ENCODE assay signal across 20 cellular contexts in the genomic region with DNA sequence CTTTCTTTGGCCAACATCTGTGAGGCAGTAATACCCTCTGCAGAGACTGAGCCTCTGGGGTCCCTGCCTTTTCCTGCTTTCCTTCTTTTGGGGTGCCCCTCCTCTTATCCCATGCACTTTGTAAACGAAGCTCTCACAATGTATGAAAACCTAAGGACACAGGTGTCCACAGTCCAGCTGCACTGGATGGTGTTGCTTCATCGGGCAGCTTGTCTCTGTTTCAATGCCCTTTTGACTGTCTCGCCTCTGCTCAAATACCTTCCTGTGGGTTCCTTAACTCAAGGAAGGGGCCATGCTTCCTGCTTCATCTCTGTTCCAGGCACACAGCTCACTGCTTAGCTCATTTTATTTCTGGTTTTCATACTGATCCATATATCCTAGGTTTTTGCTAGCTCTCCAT. TPM values are rescaled to one million over a fixed set of nuclear protein-coding genes. Genes with fewer than 3 reads are reported as not detected.
A peak's percentile ranks its signal among the peaks of the same experiment; 100 is the strongest.
DNase-seq lines count a peak whose midpoint lies in the region; ATAC-seq and TF ChIP-seq lines count a peak whose summit lies in the region.
"Had no signal": no experiment of that assay in that cellular context is flagged by ENCODE, and none has a peak within 500 bp of the region (broad histone marks: within the 10 kb centered on the region; RNA-seq: fewer than 3 reads in every experiment).

No MANE protein-coding gene starts in this region.

- peak overlapping the region; percentile 5 to 94 (median 82) for H3K27ac Mint-ChIP-seq in CD4-positive, CD25-positive, alpha-beta regulatory T cell
- peak overlapping the region; percentile 72 for H3K27ac Mint-ChIP-seq in CD8-positive, alpha-beta T cell
- H3K27ac Mint-ChIP-seq in activated naive CD8-positive, alpha-beta T cell treated with anti-CD3 and anti-CD28 coated beads, Interleukin-2, amount 10 ng/mL, durations not matched to agents 7 days and 5 days, result peak overlapping the region; percentile 40
- H3K27ac Mint-ChIP-seq in naive thymus-derived CD4-positive, alpha-beta T cell, result peak overlapping the region in 7 of 9 donors; percentile 25 to 85 (median 49)
- H3K27ac Mint-ChIP-seq: CD4-positive, alpha-beta T cell had no signal

- peaks cover 5% of the 10 kb centered on the region for H3K4me1 ChIP-seq in CD4-positive, CD25-positive, alpha-beta regulatory T cell (ENCODE audit: control insufficient read depth, insufficient read depth, low read length, poor library complexity, severe bottlenecking)
- peaks cover 1% of the 10 kb centered on the region for H3K4me1 ChIP-seq in CD8-positive, alpha-beta T cell (ENCODE audit: insufficient read depth, low read length)
- H3K4me1 ChIP-seq in naive thymus-derived CD4-positive, alpha-beta T cell (ENCODE audit: control insufficient read depth in 2 of 2, insufficient read depth in 2 of 2, low read length in 2 of 2), result no peaks in the 10 kb centered on the region
- peaks cover 1% of the 10 kb centered on the region for H3K4me1 ChIP-seq in psoas muscle
- H3K4me1 ChIP-seq: SJSA1 had no signal

- ATAC-seq in CD4-positive, CD25-positive, alpha-beta regulatory T cell (ENCODE audit: low read depth in 2 of 2), result no peak
- ATAC-seq in CD8-positive, alpha-beta T cell, result no peak
- ATAC-seq in activated naive CD8-positive, alpha-beta T cell treated with anti-CD3 and anti-CD28 coated beads, Interleukin-2, amount 10 ng/mL, durations not matched to agents 7 days and 5 days (ENCODE audit: low read depth), result no peak
- no peak for ATAC-seq in naive thymus-derived CD4-positive, alpha-beta T cell
- ATAC-seq in HG03039 (IDR thresholded peaks at IDR 0.05; ENCODE audit: unreplicated experiment) (no peak), psoas muscle (no peak), GM19467 (IDR thresholded peaks at IDR 0.05; ENCODE audit: unreplicated experiment) (no peak)

- no peak for DNase-seq in CD4-positive, CD25-positive, alpha-beta regulatory T cell
- no peak for DNase-seq in CD8-positive, alpha-beta T cell
- no peak for DNase-seq in activated naive CD8-positive, alpha-beta T cell treated with anti-CD3 and anti-CD28 coated beads, Interleukin-2, amount 10 ng/mL, durations not matched to agents 7 days and 5 days
- DNase-seq in naive thymus-derived CD4-positive, alpha-beta T cell, result no peak
- no peak for DNase-seq in psoas muscle
- DNase-seq: ACHN; CD4-positive, alpha-beta T cell; DMS79; GM23248; KG1; NCI-H1092; NCI-H146; NCI-H2081; NCI-H510A treated with DMSO at 0.1 percent for 48 hours; NCI-H82; PC-9 had no signal

- POLR2A ChIA-PET in CD8-positive, alpha-beta T cell (lab: Charles Lee), result no interaction called here
- POLR2A ChIA-PET in activated naive CD8-positive, alpha-beta T cell treated with anti-CD3 and anti-CD28 coated beads, Interleukin-2, amount 10 ng/mL, durations not matched to agents 7 days and 5 days (lab: Charles Lee), result interaction anchor here (0.6 to 1.3 kb wide), 3 partner anchors 9 to 1001 kb away, joined by 3 read pairs; partner anchors contain the start of gene LPCAT3
- POLR2A ChIA-PET in naive thymus-derived CD4-positive, alpha-beta T cell (lab: Charles Lee), result interaction anchor here (0.8 to 0.9 kb wide), 2 partner anchors 9 to 158 kb away, joined by 3 read pairs; no protein-coding TSS in a partner anchor

- no peak for TF ChIP-seq CTCF in CD8-positive, alpha-beta T cell (IDR thresholded peaks at IDR 0.05)
- no peak for TF ChIP-seq CTCF in psoas muscle (IDR thresholded peaks at IDR 0.05)

- intact Hi-C loops in CD8-positive, alpha-beta T cell (cut with DNase I, micrococcal nuclease), result no loop called here
- intact Hi-C loops in naive thymus-derived CD4-positive, alpha-beta T cell (cut with micrococcal nuclease), result no loop called here
- intact Hi-C loops in psoas muscle (cut with DNase I), result no loop called here

- H3K27ac ChIP-seq in CD4-positive, CD25-positive, alpha-beta regulatory T cell (ENCODE audit: insufficient read depth, low read length, poor library complexity, severe bottlenecking), result peak overlapping the region; percentile 11
- no peak overlapping the region for H3K27ac ChIP-seq in CD8-positive, alpha-beta T cell (ENCODE audit: low read depth, low read length)
- peak overlapping the region; percentile 1 for H3K27ac ChIP-seq in naive thymus-derived CD4-positive, alpha-beta T cell (ENCODE audit: low read depth, low read length)
- H3K27ac ChIP-seq in psoas muscle, result no peak overlapping the region
- H3K27ac ChIP-seq: GM23248, PC-9, SJSA1 had no signal

- CTCF ChIA-PET in CD8-positive, alpha-beta T cell (lab: Charles Lee), result interaction anchor here (0.8 to 1.7 kb wide), 7 partner anchors 9 to 233 kb away, joined by 3 to 6 read pairs (median 3); partner anchors contain the start of genes C1R and SPSB2
- CTCF ChIA-PET in naive thymus-derived CD4-positive, alpha-beta T cell (lab: Charles Lee), result interaction anchor here (1.7 kb wide), 1 partner anchor 9 kb away, joined by 7 read pairs; no protein-coding TSS in a partner anchor

- peaks cover 32% of the 10 kb centered on the region for H3K36me3 ChIP-seq in CD4-positive, CD25-positive, alpha-beta regulatory T cell (ENCODE audit: control insufficient read depth, insufficient read depth, low read length)
- peaks cover 3% of the 10 kb centered on the region for H3K36me3 ChIP-seq in CD8-positive, alpha-beta T cell (ENCODE audit: insufficient read depth, low read length)
- H3K36me3 ChIP-seq in naive thymus-derived CD4-positive, alpha-beta T cell (ENCODE audit: control insufficient read depth in 2 of 3, insufficient read depth in 3 of 3, low read length in 3 of 3), result peaks cover 0 to 23% (median 3%) of the 10 kb centered on the region in 3 experiments
- H3K36me3 ChIP-seq in psoas muscle (ENCODE audit: insufficient read depth in 1 of 2, low read depth in 1 of 2), result peaks cover 0 to 51% of the 10 kb centered on the region in 2 donors
- H3K36me3 ChIP-seq: SJSA1 had no signal

- H3K9me3 Mint-ChIP-seq in CD4-positive, CD25-positive, alpha-beta regulatory T cell, result peaks cover 0 to 12% (median 2%) of the 10 kb centered on the region in 7 donors
- H3K9me3 Mint-ChIP-seq in CD8-positive, alpha-beta T cell, result peaks cover 11% of the 10 kb centered on the region
- H3K9me3 Mint-ChIP-seq in activated naive CD8-positive, alpha-beta T cell treated with anti-CD3 and anti-CD28 coated beads, Interleukin-2, amount 10 ng/mL, durations not matched to agents 7 days and 5 days, result peaks cover 9% of the 10 kb centered on the region
- H3K9me3 Mint-ChIP-seq in naive thymus-derived CD4-positive, alpha-beta T cell, result peaks cover 0 to 14% (median 10%) of the 10 kb centered on the region in 11 donors

- no peak overlapping the region for H3K4me3 ChIP-seq in CD4-positive, CD25-positive, alpha-beta regulatory T cell (ENCODE audit: low read depth, low read length)
- no peak overlapping the region for H3K4me3 ChIP-seq in CD8-positive, alpha-beta T cell (ENCODE audit: low read depth, low read length)
- H3K4me3 ChIP-seq in naive thymus-derived CD4-positive, alpha-beta T cell (ENCODE audit: low read length), result no peak overlapping the region
- H3K4me3 ChIP-seq in psoas muscle, result no peak overlapping the region
- H3K4me3 ChIP-seq: GM23248, PC-9, SJSA1 had no signal

- 75 to 76% (median 76%) methylated on average over 3 of the region's 3 CpGs for WGBS in psoas muscle, 3 donors

- peaks cover 32% of the 10 kb centered on the region for H3K36me3 Mint-ChIP-seq in CD4-positive, CD25-positive, alpha-beta regulatory T cell
- peaks cover 53% of the 10 kb centered on the region for H3K36me3 Mint-ChIP-seq in CD8-positive, alpha-beta T cell
- peaks cover 50% of the 10 kb centered on the region for H3K36me3 Mint-ChIP-seq in activated naive CD8-positive, alpha-beta T cell treated with anti-CD3 and anti-CD28 coated beads, Interleukin-2, amount 10 ng/mL, durations not matched to agents 7 days and 5 days
- peaks cover 12 to 36% (median 23%) of the 10 kb centered on the region in 5 donors for H3K36me3 Mint-ChIP-seq in naive thymus-derived CD4-positive, alpha-beta T cell

- H3K4me1 Mint-ChIP-seq in CD4-positive, CD25-positive, alpha-beta regulatory T cell, result peaks cover 35 to 57% (median 38%) of the 10 kb centered on the region in 4 donors
- H3K4me1 Mint-ChIP-seq in CD8-positive, alpha-beta T cell (ENCODE audit: low read depth), result peaks cover 39% of the 10 kb centered on the region
- peaks cover 36% of the 10 kb centered on the region for H3K4me1 Mint-ChIP-seq in activated naive CD8-positive, alpha-beta T cell treated with anti-CD3 and anti-CD28 coated beads, Interleukin-2, amount 10 ng/mL, durations not matched to agents 7 days and 5 days
- H3K4me1 Mint-ChIP-seq in naive thymus-derived CD4-positive, alpha-beta T cell, result peaks cover 24 to 44% (median 36%) of the 10 kb centered on the region in 7 donors

- no peak overlapping the region for H3K4me3 Mint-ChIP-seq in CD4-positive, CD25-positive, alpha-beta regulatory T cell
- H3K4me3 Mint-ChIP-seq in CD8-positive, alpha-beta T cell, result no peak overlapping the region
- no peak overlapping the region for H3K4me3 Mint-ChIP-seq in activated naive CD8-positive, alpha-beta T cell treated with anti-CD3 and anti-CD28 coated beads, Interleukin-2, amount 10 ng/mL, durations not matched to agents 7 days and 5 days
- peak overlapping the region in 1 of 10 donors; percentile 23 for H3K4me3 Mint-ChIP-seq in naive thymus-derived CD4-positive, alpha-beta T cell
- H3K4me3 Mint-ChIP-seq: CD4-positive, alpha-beta T cell had no signal

- H3K27me3 Mint-ChIP-seq in CD4-positive, CD25-positive, alpha-beta regulatory T cell, result no peaks in the 10 kb centered on the region
- H3K27me3 Mint-ChIP-seq in CD8-positive, alpha-beta T cell (ENCODE audit: low read depth), result no peaks in the 10 kb centered on the region
- no peaks in the 10 kb centered on the region for H3K27me3 Mint-ChIP-seq in activated naive CD8-positive, alpha-beta T cell treated with anti-CD3 and anti-CD28 coated beads, Interleukin-2, amount 10 ng/mL, durations not matched to agents 7 days and 5 days
- H3K27me3 Mint-ChIP-seq in naive thymus-derived CD4-positive, alpha-beta T cell, result no peaks in the 10 kb centered on the region
- H3K27me3 Mint-ChIP-seq: CD4-positive, alpha-beta T cell had no signal

- no peaks in the 10 kb centered on the region for H3K27me3 ChIP-seq in CD4-positive, CD25-positive, alpha-beta regulatory T cell (ENCODE audit: control insufficient read depth, insufficient read depth, low read length)
- no peaks in the 10 kb centered on the region for H3K27me3 ChIP-seq in CD8-positive, alpha-beta T cell (ENCODE audit: insufficient read depth, low read length)
- no peaks in the 10 kb centered on the region for H3K27me3 ChIP-seq in naive thymus-derived CD4-positive, alpha-beta T cell (ENCODE audit: control insufficient read depth in 2 of 2, insufficient read depth in 2 of 2, low read length in 2 of 2)
- H3K27me3 ChIP-seq in psoas muscle (ENCODE audit: insufficient read depth in 3 of 3, low read length in 2 of 3), result no peaks in the 10 kb centered on the region
- H3K27me3 ChIP-seq: SJSA1 had no signal

- H3K9me3 ChIP-seq in CD4-positive, CD25-positive, alpha-beta regulatory T cell (ENCODE audit: control insufficient read depth in 2 of 2, low read length in 2 of 2), result peaks cover 7 to 10% of the 10 kb centered on the region in 2 experiments
- H3K9me3 ChIP-seq in CD8-positive, alpha-beta T cell (ENCODE audit: low read length), result no peaks in the 10 kb centered on the region
- H3K9me3 ChIP-seq in naive thymus-derived CD4-positive, alpha-beta T cell (ENCODE audit: control insufficient read depth in 2 of 3, low read length in 3 of 3), result peaks cover 0 to 4% (median 0%) of the 10 kb centered on the region in 3 experiments
- H3K9me3 ChIP-seq in psoas muscle, result no peaks in the 10 kb centered on the region

RNA-seq across cellular contexts. Expression of gene C1RL, which starts 6.4 kb away (rescaled TPM):
- total RNA-seq in CD4-positive, CD25-positive, alpha-beta regulatory T cell, result 21.0 TPM
- polyA plus RNA-seq in CD4-positive, CD25-positive, alpha-beta regulatory T cell, result 10 to 100 TPM in 1 of 4 donors, 1 to 10 TPM in 3; 6.0 to 10.8 (median 7.8) TPM
- total RNA-seq in CD8-positive, alpha-beta T cell, result 1 to 10 TPM; 8.0 to 9.0 TPM
- 10 to 100 TPM; 29.8 to 36.0 TPM for total RNA-seq in activated naive CD8-positive, alpha-beta T cell treated with anti-CD3 and anti-CD28 coated beads, Interleukin-2, amount 10 ng/mL, durations not matched to agents 7 days and 5 days
- 10 to 100 TPM; 18.5 to 38.6 (median 24.4) TPM for total RNA-seq in naive thymus-derived CD4-positive, alpha-beta T cell
- 1 to 10 TPM; 2.9 to 4.4 TPM for polyA plus RNA-seq in naive thymus-derived CD4-positive, alpha-beta T cell
- 10 to 100 TPM; 14.6 to 17.0 (median 15.5) TPM for total RNA-seq in psoas muscle
- polyA plus RNA-seq in psoas muscle, result 1 to 10 TPM; 2.7 to 6.2 (median 5.1) TPM

RNA-seq across cellular contexts. Expression of gene C1R, which starts 10.3 kb away (rescaled TPM):
- 4.6 TPM for total RNA-seq in CD4-positive, CD25-positive, alpha-beta regulatory T cell
- 1 to 10 TPM; 1.4 to 3.2 (median 2.1) TPM for polyA plus RNA-seq in CD4-positive, CD25-positive, alpha-beta regulatory T cell
- 1 to 10 TPM; 3.8 TPM for total RNA-seq in CD8-positive, alpha-beta T cell
- 1 to 10 TPM; 4.6 to 6.4 TPM for total RNA-seq in activated naive CD8-positive, alpha-beta T cell treated with anti-CD3 and anti-CD28 coated beads, Interleukin-2, amount 10 ng/mL, durations not matched to agents 7 days and 5 days
- 1 to 10 TPM; 1.6 to 7.2 (median 4.8) TPM for total RNA-seq in naive thymus-derived CD4-positive, alpha-beta T cell
- polyA plus RNA-seq in naive thymus-derived CD4-positive, alpha-beta T cell, result 1 to 10 TPM; 1.0 to 2.9 TPM
- total RNA-seq in psoas muscle, result 10 to 100 TPM; 63.2 to 70.9 (median 68.1) TPM
- 10 to 100 TPM; 32.4 to 58.4 (median 44.5) TPM for polyA plus RNA-seq in psoas muscle

RNA-seq across cellular contexts. Expression of gene RBP5, which starts 26.1 kb away (rescaled TPM):
- total RNA-seq in CD4-positive, CD25-positive, alpha-beta regulatory T cell, result not detected
- not detected for polyA plus RNA-seq in CD4-positive, CD25-positive, alpha-beta regulatory T cell
- not detected for total RNA-seq in CD8-positive, alpha-beta T cell
- total RNA-seq in activated naive CD8-positive, alpha-beta T cell treated with anti-CD3 and anti-CD28 coated beads, Interleukin-2, amount 10 ng/mL, durations not matched to agents 7 days and 5 days, result 1 to 10 TPM in 1 of 2 experiments, under 1 TPM in 1; 0.58 to 1.3 TPM
- total RNA-seq in naive thymus-derived CD4-positive, alpha-beta T cell, result 1 to 10 TPM in 1 of 5 experiments, under 1 TPM in 2, not detected in 2; 0.46 to 1.4 (median 0.50) TPM
- not detected for polyA plus RNA-seq in naive thymus-derived CD4-positive, alpha-beta T cell
- total RNA-seq in psoas muscle, result under 1 TPM in 2 of 4 donors, not detected in 2; 0.48 to 0.61 TPM
- 1 to 10 TPM in 2 of 3 donors, under 1 TPM in 1; 0.18 to 1.4 (median 1.2) TPM for polyA plus RNA-seq in psoas muscle
- total RNA-seq: CD4-positive, alpha-beta T cell; GM23248; MCF 10A; SJSA1 had no signal

RNA-seq across cellular contexts. Expression of gene CLSTN3, which starts 27.6 kb away (rescaled TPM):
- 64.9 TPM for total RNA-seq in CD4-positive, CD25-positive, alpha-beta regulatory T cell
- polyA plus RNA-seq in CD4-positive, CD25-positive, alpha-beta regulatory T cell, result 1 to 10 TPM; 2.2 to 4.1 (median 3.6) TPM
- total RNA-seq in CD8-positive, alpha-beta T cell, result 10 to 100 TPM; 23.1 to 24.0 TPM
- total RNA-seq in activated naive CD8-positive, alpha-beta T cell treated with anti-CD3 and anti-CD28 coated beads, Interleukin-2, amount 10 ng/mL, durations not matched to agents 7 days and 5 days, result 100 to 1,000 TPM in 1 of 2 experiments, 10 to 100 TPM in 1; 99.3 to 104 TPM
- 10 to 100 TPM; 20.2 to 76.3 (median 38.7) TPM for total RNA-seq in naive thymus-derived CD4-positive, alpha-beta T cell
- polyA plus RNA-seq in naive thymus-derived CD4-positive, alpha-beta T cell, result 1 to 10 TPM; 1.1 to 4.9 TPM
- total RNA-seq in psoas muscle, result 1 to 10 TPM; 2.8 to 5.1 (median 3.3) TPM
- 1 to 10 TPM; 1.2 to 3.6 (median 1.3) TPM for polyA plus RNA-seq in psoas muscle

RNA-seq across cellular contexts. Expression of gene C1S, which starts 42.1 kb away (rescaled TPM):
- 5.7 TPM for total RNA-seq in CD4-positive, CD25-positive, alpha-beta regulatory T cell
- not detected for polyA plus RNA-seq in CD4-positive, CD25-positive, alpha-beta regulatory T cell
- 1 to 10 TPM; 1.5 to 2.4 TPM for total RNA-seq in CD8-positive, alpha-beta T cell
- 1 to 10 TPM; 1.3 TPM for total RNA-seq in activated naive CD8-positive, alpha-beta T cell treated with anti-CD3 and anti-CD28 coated beads, Interleukin-2, amount 10 ng/mL, durations not matched to agents 7 days and 5 days
- total RNA-seq in naive thymus-derived CD4-positive, alpha-beta T cell, result 1 to 10 TPM; 2.0 to 3.9 (median 3.0) TPM
- polyA plus RNA-seq in naive thymus-derived CD4-positive, alpha-beta T cell, result not detected
- 10 to 100 TPM; 49.0 to 98.5 (median 75.6) TPM for total RNA-seq in psoas muscle
- polyA plus RNA-seq in psoas muscle, result 10 to 100 TPM; 35.9 to 44.4 (median 38.2) TPM

Comparison
In these comparisons a context has a peak if more than half of its experiments do, and no peak if none do; other contexts are left out.
1. H3K27ac ChIP-seq: peak in CD4-positive, CD25-positive, alpha-beta regulatory T cell (single experiment) and naive thymus-derived CD4-positive, alpha-beta T cell (single experiment); none in CD8-positive, alpha-beta T cell (single experiment) and psoas muscle (single experiment).
2. RNA of gene C1R, which starts 10.3 kb away (total RNA-seq): 63.2 to 70.9 TPM in psoas muscle; 4.6 to 6.4 TPM in activated naive CD8-positive, alpha-beta T cell treated with anti-CD3 and anti-CD28 coated beads, Interleukin-2, amount 10 ng/mL, durations not matched to agents 7 days and 5 days, 1.6 to 7.2 TPM in naive thymus-derived CD4-positive, alpha-beta T cell, 4.6 TPM in CD4-positive, CD25-positive, alpha-beta regulatory T cell (single experiment) and 3.8 TPM in CD8-positive, alpha-beta T cell; every median in the first group is over 4 times any median in the second.
3. Peak in every context shown above with its lines, with median percentiles within 50 percentile points of each other: H3K27ac Mint-ChIP-seq.